30 cellular contexts compared by ENCODE assay signal in the genomic region with DNA sequence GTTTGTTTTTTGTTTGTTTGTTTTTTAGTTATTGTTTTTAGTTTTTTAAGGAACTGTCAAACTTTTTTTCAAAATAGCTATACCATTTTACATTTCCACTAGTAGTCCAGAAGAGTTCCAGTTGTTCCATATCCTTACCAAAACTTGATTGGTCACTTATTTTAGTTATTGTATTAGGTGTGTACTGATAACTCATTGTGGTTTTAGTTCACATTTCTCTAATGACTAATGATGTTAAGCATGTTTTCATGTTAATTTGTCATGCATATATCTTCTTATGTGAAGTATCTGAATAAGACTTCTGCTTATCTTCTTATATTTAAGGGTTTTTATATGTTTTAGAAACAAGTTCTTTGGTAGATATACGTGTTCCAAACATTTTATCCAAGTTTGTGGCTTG.
"Had no signal": no experiment of that assay in that cellular context is flagged by ENCODE, and none has a peak within 500 bp of the region (broad histone marks: within the 10 kb centered on the region; RNA-seq: fewer than 3 reads in every experiment).

No MANE protein-coding gene starts in this region.

- H3K4me1 Mint-ChIP-seq: activated B cell treated with CpG ODN at 0.5 μM for 24 hours; activated T-helper 17 cell treated with anti-CD3 and anti-CD28 coated beads, Interleukin-2, amount 50 U/mL, for 72 hours; T-helper 17 cell had no signal

- H3K27me3 Mint-ChIP-seq: activated B cell treated with CpG ODN at 0.5 μM for 24 hours; activated CD8-positive, alpha-beta T cell treated with anti-CD3 and anti-CD28 coated beads for 36 hours; activated naive CD8-positive, alpha-beta T cell; activated T-helper 17 cell treated with anti-CD3 and anti-CD28 coated beads, Interleukin-2, amount 50 U/mL, for 72 hours; T-helper 17 cell had no signal

- H3K9me3 ChIP-seq: colonic mucosa, gastroesophageal sphincter had no signal

- H3K4me1 ChIP-seq: colonic mucosa, gastroesophageal sphincter, heart right ventricle had no signal

- H3K27ac ChIP-seq: brain microvascular endothelial cell, cardiac muscle cell, colonic mucosa, gastroesophageal sphincter, heart right ventricle, WERI-Rb-1 had no signal

- H3K27ac Mint-ChIP-seq: activated B cell treated with CpG ODN at 0.5 μM for 24 hours; activated CD8-positive, alpha-beta T cell treated with anti-CD3 and anti-CD28 coated beads for 36 hours; activated naive CD8-positive, alpha-beta T cell; activated T-helper 17 cell treated with anti-CD3 and anti-CD28 coated beads, Interleukin-2, amount 50 U/mL, for 72 hours; T-helper 17 cell; T-helper 2 cell treated with Interferon-gamma antibody and Interleukin-4, amounts not matched to agents 5 μg/mL and 100 μg/mL, for 36 hours had no signal

- H3K9me3 Mint-ChIP-seq: activated T-helper 17 cell treated with anti-CD3 and anti-CD28 coated beads, Interleukin-2, amount 50 U/mL, for 72 hours had no signal

- H3K4me3 Mint-ChIP-seq: activated B cell treated with CpG ODN at 0.5 μM for 24 hours; activated CD8-positive, alpha-beta T cell treated with anti-CD3 and anti-CD28 coated beads for 36 hours; activated naive CD8-positive, alpha-beta T cell; activated T-cell treated with anti-CD3 and anti-CD28 coated beads, Interleukin-2, amount 50 U/mL, for 4 hours; activated T-helper 17 cell treated with anti-CD3 and anti-CD28 coated beads, Interleukin-2, amount 50 U/mL, for 72 hours; T-helper 17 cell; T-helper 2 cell treated with Interferon-gamma antibody and Interleukin-4, amounts not matched to agents 5 μg/mL and 100 μg/mL, for 36 hours had no signal

- H3K36me3 ChIP-seq: brain microvascular endothelial cell, cardiac muscle cell, colonic mucosa, gastroesophageal sphincter, heart right ventricle, WERI-Rb-1 had no signal

- ATAC-seq: activated CD4-positive, CD25-positive, alpha-beta regulatory T cell treated with anti-CD3 and anti-CD28 coated beads, Interleukin-2, amount 50 U/mL, for 24 hours; activated CD8-positive, alpha-beta T cell treated with anti-CD3 and anti-CD28 coated beads for 36 hours; activated T-cell treated with anti-CD3 and anti-CD28 coated beads, Interleukin-2, amount 50 U/mL, for 4 hours; activated T-helper 17 cell treated with anti-CD3 and anti-CD28 coated beads, Interleukin-2, amount 50 U/mL, for 72 hours; gastroesophageal sphincter; heart right ventricle; T-helper 17 cell had no signal

- H3K27me3 ChIP-seq: brain microvascular endothelial cell, cardiac muscle cell, colonic mucosa, gastroesophageal sphincter, heart right ventricle had no signal

- H3K4me3 ChIP-seq: cardiac muscle cell, colonic mucosa, gastroesophageal sphincter, heart right ventricle had no signal

- DNase-seq: activated B cell treated with CpG ODN at 0.5 μM for 24 hours; activated CD4-positive, alpha-beta T cell treated with anti-CD3 and anti-CD28 coated beads for 48 hours; activated CD4-positive, alpha-beta T cell treated with anti-CD3 and anti-CD28 coated beads, Interleukin-2, amount 50 U/mL, for 1 hour; activated CD4-positive, alpha-beta T cell treated with anti-CD3 and anti-CD28 coated beads, Interleukin-2, amount 50 U/mL, for 48 hours; activated CD8-positive, alpha-beta memory T cell treated with anti-CD3 and anti-CD28 coated beads for 24 hours; activated CD8-positive, alpha-beta T cell treated with anti-CD3 and anti-CD28 coated beads for 36 hours; activated effector memory CD4-positive, alpha-beta T cell treated with Interleukin-2 at 50 U/mL for 16 hours; activated gamma-delta T cell treated with Interleukin-2 at 50 U/mL for 16 hours; activated naive CD4-positive, alpha-beta T cell treated with anti-CD3 and anti-CD28 coated beads, Interleukin-2, amount 50 U/mL, for 16 hours; activated naive CD4-positive, alpha-beta T cell treated with Interleukin-2 at 50 U/mL for 16 hours; activated T-cell treated with anti-CD3 and anti-CD28 coated beads, Interleukin-2, amount 50 U/mL, for 4 hours; amniotic stem cell; anterior cingulate cortex; brain microvascular endothelial cell; central memory CD4-positive, alpha-beta T cell; cerebellar nuclear complex; colonic mucosa; effector CD8-positive, alpha-beta T cell; foreskin fibroblast; heart right ventricle; T-helper 1 cell; T-helper 17 cell; T1000; WERI-Rb-1 had no signal
